ENCODE assay signal across 31 cellular contexts in genomic region chr1:6882414-6882813, GRCh38.
"Had no signal": no experiment of that assay in that cellular context is flagged by ENCODE, and none has a peak within 500 bp of the region (broad histone marks: within the 10 kb centered on the region; RNA-seq: fewer than 3 reads in every experiment).

No MANE protein-coding gene starts in this region.

- H3K27ac ChIP-seq: adrenal gland, ascending aorta, body of pancreas, brain microvascular endothelial cell, cardiac muscle cell had no signal

- H3K9me3 ChIP-seq: adrenal gland, ascending aorta, body of pancreas, breast epithelium had no signal

- H3K4me1 ChIP-seq: ascending aorta, breast epithelium had no signal

- DNase-seq: activated effector memory CD4-positive, alpha-beta T cell treated with anti-CD3 and anti-CD28 coated beads, Interleukin-2, amount 50 U/mL, for 16 hours; activated effector memory CD4-positive, alpha-beta T cell treated with Interleukin-2 at 50 U/mL for 16 hours; activated gamma-delta T cell; activated gamma-delta T cell treated with Interleukin-2 at 50 U/mL for 16 hours; activated naive CD4-positive, alpha-beta T cell; activated naive CD4-positive, alpha-beta T cell treated with anti-CD3 and anti-CD28 coated beads for 36 hours; activated naive CD4-positive, alpha-beta T cell treated with anti-CD3 and anti-CD28 coated beads, Interleukin-2, amount 10 ng/mL, durations not matched to agents 7 days and 5 days; activated naive CD4-positive, alpha-beta T cell treated with anti-CD3 and anti-CD28 coated beads, Interleukin-2, amount 50 U/mL, for 16 hours; activated naive CD4-positive, alpha-beta T cell treated with Interleukin-2 at 50 U/mL for 16 hours; activated naive CD8-positive, alpha-beta T cell treated with anti-CD3 and anti-CD28 coated beads for 36 hours; activated naive CD8-positive, alpha-beta T cell treated with anti-CD3 and anti-CD28 coated beads, Interleukin-2, amount 10 ng/mL, durations not matched to agents 7 days and 5 days; activated naive CD8-positive, alpha-beta T cell treated with anti-CD3 and anti-CD28 coated beads, Interleukin-2, amount 50 U/mL, for 24 hours; activated T-cell treated with anti-CD3 and anti-CD28 coated beads, Interleukin-2, amount 50 U/mL, for 24 hours; activated T-cell treated with anti-CD3 and anti-CD28 coated beads, Interleukin-2, amount 50 U/mL, for 4 hours; activated T-cell treated with anti-CD3 and anti-CD28 coated beads, Interleukin-2, amount 50 U/mL, for 48 hours; activated T-cell treated with anti-CD3 and anti-CD28 coated beads, Interleukin-2, amount 50 U/mL, for 72 hours; adrenal gland; amniotic stem cell; amygdala; anterior cingulate cortex; aorta; body of pancreas; brain microvascular endothelial cell; caudate nucleus; central memory CD4-positive, alpha-beta T cell; cerebellar nuclear complex had no signal

- H3K27me3 ChIP-seq: adrenal gland, ascending aorta, body of pancreas, brain microvascular endothelial cell, breast epithelium, cardiac muscle cell had no signal

- H3K4me3 ChIP-seq: adrenal gland, ascending aorta, body of pancreas, breast epithelium, cardiac muscle cell had no signal

- H3K36me3 ChIP-seq: adrenal gland, brain microvascular endothelial cell, breast epithelium, cardiac muscle cell had no signal

- ATAC-seq: activated naive CD4-positive, alpha-beta T cell treated with anti-CD3 and anti-CD28 coated beads, Interleukin-2, amount 50 U/mL, for 72 hours; activated naive CD8-positive, alpha-beta T cell treated with anti-CD3 and anti-CD28 coated beads, Interleukin-2, amount 50 U/mL, for 24 hours; activated T-cell treated with anti-CD3 and anti-CD28 coated beads, Interleukin-2, amount 50 U/mL, for 4 hours; activated T-cell treated with anti-CD3 and anti-CD28 coated beads, Interleukin-2, amount 50 U/mL, for 72 hours; activated T-helper 17 cell treated with anti-CD3 and anti-CD28 coated beads, Interleukin-2, amount 50 U/mL, for 72 hours; body of pancreas had no signal
